13 cellular contexts compared by ENCODE assay signal in the genomic region with DNA sequence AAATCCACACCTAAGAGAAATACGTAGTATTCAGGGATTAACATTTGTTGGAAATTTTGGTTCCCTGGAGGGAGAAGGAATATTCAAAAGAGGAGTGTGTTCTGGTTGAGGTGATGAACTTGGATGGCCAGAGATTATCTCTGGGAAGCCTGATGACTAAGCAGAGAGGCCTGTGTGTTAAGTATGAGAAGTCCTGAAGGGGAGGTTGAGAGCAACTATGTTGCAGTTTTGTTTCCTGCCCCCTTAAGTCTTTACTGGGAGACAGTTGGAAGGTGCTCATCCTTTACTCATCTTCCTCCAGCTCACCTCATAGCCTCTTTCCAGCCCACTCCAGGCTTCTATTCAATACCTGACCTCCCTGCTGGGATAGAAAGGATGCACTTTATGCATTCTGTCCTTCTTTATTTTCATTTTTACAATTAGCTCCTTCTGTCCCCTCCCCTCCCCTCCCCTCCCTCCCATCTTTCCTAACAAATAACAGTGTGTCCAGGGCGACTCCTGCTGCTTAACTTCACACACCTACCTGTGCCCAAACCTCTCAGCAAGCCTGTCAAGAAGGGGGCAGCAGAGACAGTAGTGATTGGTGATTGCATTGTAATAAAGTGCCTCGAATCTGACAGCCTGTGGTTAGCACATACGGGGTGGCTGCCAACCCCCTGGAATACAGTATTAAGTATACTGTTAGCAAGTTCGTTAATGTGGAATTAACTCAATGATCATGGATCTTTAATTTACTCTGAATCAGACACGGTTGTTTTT. TPM values are rescaled to one million over a fixed set of nuclear protein-coding genes. Genes with fewer than 3 reads are reported as not detected.
DNase-seq lines count a peak whose midpoint lies in the region; ATAC-seq and TF ChIP-seq lines count a peak whose summit lies in the region.
"Had no signal": no experiment of that assay in that cellular context is flagged by ENCODE, and none has a peak within 500 bp of the region (broad histone marks: within the 10 kb centered on the region; RNA-seq: fewer than 3 reads in every experiment).

No MANE protein-coding gene starts in this region.

- peak; percentile 64 for DNase-seq in A172 (ENCODE audit: low spot score)
- peak; percentile 84 for DNase-seq in ELR (ENCODE audit: low read depth)
- peak; percentile 40 for DNase-seq in RPMI8226
- peak; percentile 41 to 57 for DNase-seq in erythroblast (lab: John Stamatoyannopoulos, UW)
- DNase-seq in HuH-7 (ENCODE audit: low spot score): no peak
- no peak for DNase-seq in G401 (ENCODE audit: low spot score)
- DNase-seq: activated CD4-positive, alpha-beta T cell treated with anti-CD3 and anti-CD28 coated beads for 48 hours; kidney glomerular epithelial cell; NCI-H2081; SHP77 treated with DMSO at 0.1 percent for 48 hours; stimulated activated naive CD8-positive, alpha-beta T cell treated with anti-CD3 and anti-CD28 coated beads, Interleukin-15, Interleukin-2, amounts not matched to agents 100 U/mL and 50 U/mL, for 24 hours had no signal

- ATAC-seq in GM18873 (IDR thresholded peaks at IDR 0.05; ENCODE audit: low FRiP score, unreplicated experiment) (no peak), GM21737 (IDR thresholded peaks at IDR 0.05; ENCODE audit: unreplicated experiment) (no peak)
- ATAC-seq: stimulated activated naive CD8-positive, alpha-beta T cell treated with anti-CD3 and anti-CD28 coated beads, Interleukin-15, Interleukin-2, amounts not matched to agents 100 U/mL and 50 U/mL, for 24 hours had no signal

- TF ChIP-seq POLR2A in erythroblast (IDR thresholded peaks at IDR 0.05; ENCODE audit: low read length): no peak

- in situ Hi-C loops in G401 (cut with HindIII; ENCODE audit: low sequenced_read_pairs): no loop called here

RNA-seq across cellular contexts. Expression of a gene that starts 11.9 kb away (rescaled TPM):
- total RNA-seq in A172 (2014; rRNA removed; shearing (Covaris generic)): 11.6 and 15.9 TPM in 2 replicates
- 5.6 and 6.6 TPM in 2 replicates for total RNA-seq in G401 (2014; rRNA removed; shearing (Covaris generic))

Comparison
In these comparisons a context has a peak if more than half of its experiments do, and no peak if none do; other contexts are left out.
1. DNase-seq: peak in A172 (single experiment), ELR (single experiment), RPMI8226 (single experiment) and erythroblast (2 of 2); none in HuH-7 (single experiment) and G401 (single experiment).